Comparison of ENCODE assay signal across 8 cellular contexts in genomic region chr7:134943785-134944400, GRCh38. TPM values are rescaled to one million over a fixed set of nuclear protein-coding genes. Genes with fewer than 3 reads are reported as not detected.
A peak's percentile ranks its signal among the peaks of the same experiment; 100 is the strongest.
DNase-seq lines count a peak whose midpoint lies in the region; ATAC-seq and TF ChIP-seq lines count a peak whose summit lies in the region.

No MANE protein-coding gene starts in this region.

- DNase-seq in A172 (ENCODE audit: low spot score), result peak; percentile 16
- peak; percentile 37 for DNase-seq in SK-N-DZ (ENCODE audit: low spot score)
- no peak for DNase-seq in right lobe of liver
- DNase-seq in stimulated activated CD4-positive, alpha-beta T cell treated with anti-CD3 and anti-CD28 coated beads, Interleukin-4, amount 100 ng/mL, for 4 hours, result no peak
- no peak for DNase-seq in NCI-H2029 (lab: John Stamatoyannopoulos, UW)
- DNase-seq in upper lobe of left lung, result no peak

- no peak for TF ChIP-seq POLR2A in right lobe of liver (IDR thresholded peaks at IDR 0.05)
- TF ChIP-seq POLR2A in upper lobe of left lung (IDR thresholded peaks at IDR 0.05), result no peak

- no peaks in the 10 kb centered on the region for H3K27me3 ChIP-seq in right lobe of liver
- H3K27me3 ChIP-seq in upper lobe of left lung, result no peaks in the 10 kb centered on the region

- ATAC-seq in GM18511 (IDR thresholded peaks at IDR 0.05; ENCODE audit: unreplicated experiment) (peak; percentile 83), HG03354 (IDR thresholded peaks at IDR 0.05; ENCODE audit: poor library complexity, severe bottlenecking, unreplicated experiment) (peak; percentile 84), right lobe of liver (peak; percentile 31 to 64 (median 49)), upper lobe of left lung (ENCODE audit: low FRiP score in 2 of 2) (no peak)

- no peak for TF ChIP-seq EP300 in upper lobe of left lung (IDR thresholded peaks at IDR 0.05)

- no peak overlapping the region for H3K4me3 ChIP-seq in right lobe of liver
- no peak overlapping the region for H3K4me3 ChIP-seq in upper lobe of left lung

- intact Hi-C loops in right lobe of liver (cut with DNase I), result no loop called here

- peak; percentile 12 to 36 (median 24) for TF ChIP-seq CTCF in right lobe of liver (IDR thresholded peaks at IDR 0.05)
- peak in 2 of 6 experiments; percentile 31 to 42 for TF ChIP-seq CTCF in upper lobe of left lung (IDR thresholded peaks at IDR 0.05)

- H3K9me3 ChIP-seq in right lobe of liver (no peaks in the 10 kb centered on the region), upper lobe of left lung (no peaks in the 10 kb centered on the region)

- no peak overlapping the region for H3K27ac ChIP-seq in right lobe of liver
- no peak overlapping the region for H3K27ac ChIP-seq in upper lobe of left lung

- H3K36me3 ChIP-seq in right lobe of liver (peaks cover 0 to 23% (median 3%) of the 10 kb centered on the region in 4 donors), upper lobe of left lung (peaks cover 0 to 19% (median 3%) of the 10 kb centered on the region in 4 donors)

- WGBS in right lobe of liver (ENCODE audit: insufficient coverage, low coverage, low lambda C conversion rate, missing lambda C conversion rate), result 28% methylated on average over 3 of the region's 3 CpGs
- WGBS in upper lobe of left lung, 2 donors, result 43 to 52% methylated on average over 3 of the region's 3 CpGs

- H3K4me1 ChIP-seq in right lobe of liver, result peaks cover 0 to 36% (median 6%) of the 10 kb centered on the region in 4 donors
- no peaks in the 10 kb centered on the region for H3K4me1 ChIP-seq in upper lobe of left lung

RNA-seq across cellular contexts. Expression of gene AGBL3, which starts 42.4 kb away (rescaled TPM):
- total RNA-seq in A172 (2014; rRNA removed; shearing (Covaris generic)), result 0.07 and 1.9 TPM in 2 replicates
- 4.0 and 8.7 TPM in 2 replicates for polyA plus RNA-seq in SK-N-DZ (2014; cell fraction: cytosol; rRNA removed)
- polyA plus RNA-seq in SK-N-DZ (2014; cell fraction: nucleus; rRNA removed), result 4.7 and 6.4 TPM in 2 replicates
- total RNA-seq in right lobe of liver (1 to 10 TPM; 1.2 to 3.5 (median 2.2) TPM), upper lobe of left lung (1 to 10 TPM; 1.0 to 5.2 (median 2.5) TPM)

Comparison
In these comparisons a context has a peak if more than half of its experiments do, and no peak if none do; other contexts are left out.
1. DNase-seq: peak in A172 (single experiment) and SK-N-DZ (single experiment); none in right lobe of liver (0 of 3), stimulated activated CD4-positive, alpha-beta T cell treated with anti-CD3 and anti-CD28 coated beads, Interleukin-4, amount 100 ng/mL, for 4 hours (0 of 2), NCI-H2029 (single experiment) and upper lobe of left lung (0 of 2).
2. ATAC-seq: peak in GM18511 (single experiment), HG03354 (single experiment) and right lobe of liver (4 of 4); none in upper lobe of left lung (0 of 2).